ENCODE assay signal across 14 cellular contexts in genomic region chr17:47636273-47637030, GRCh38. TPM values are rescaled to one million over a fixed set of nuclear protein-coding genes. Genes with fewer than 3 reads are reported as not detected.
DNase-seq lines count a peak whose midpoint lies in the region; ATAC-seq and TF ChIP-seq lines count a peak whose summit lies in the region.
"Had no signal": no experiment of that assay in that cellular context is flagged by ENCODE, and none has a peak within 500 bp of the region (broad histone marks: within the 10 kb centered on the region; RNA-seq: fewer than 3 reads in every experiment).

No MANE protein-coding gene starts in this region.

- no peaks in the 10 kb centered on the region for H4K20me1 ChIP-seq in BLaER1

- H3K4me1 Mint-ChIP-seq in activated CD4-positive, alpha-beta T cell treated with anti-CD3 and anti-CD28 coated beads, Interleukin-2, amount 10 ng/mL, durations not matched to agents 24 days and 14 days = peaks cover 7% of the 10 kb centered on the region
- peaks cover 7 to 11% (median 8%) of the 10 kb centered on the region in 3 donors for H3K4me1 Mint-ChIP-seq in T-cell
- peaks cover 20 to 22% of the 10 kb centered on the region in 2 donors for H3K4me1 Mint-ChIP-seq in natural killer cell
- H3K4me1 Mint-ChIP-seq in CD8-positive, alpha-beta memory T cell = peaks cover 5 to 7% (median 6%) of the 10 kb centered on the region in 3 donors

- no peak overlapping the region for H3K27ac Mint-ChIP-seq in activated CD4-positive, alpha-beta T cell treated with anti-CD3 and anti-CD28 coated beads, Interleukin-2, amount 10 ng/mL, durations not matched to agents 24 days and 14 days
- H3K27ac Mint-ChIP-seq in T-cell (peak overlapping the region; percentile 13 to 39), natural killer cell (peak overlapping the region; percentile 65 to 67)
- H3K27ac Mint-ChIP-seq in CD8-positive, alpha-beta memory T cell = peak overlapping the region in 1 of 8 donors; percentile 38

- CTCF ChIA-PET in T-cell (lab: Charles Lee) = no interaction called here
- CTCF ChIA-PET in CD8-positive, alpha-beta memory T cell (lab: Charles Lee) = no interaction called here

- no peaks in the 10 kb centered on the region for H3K27me3 Mint-ChIP-seq in activated CD4-positive, alpha-beta T cell treated with anti-CD3 and anti-CD28 coated beads, Interleukin-2, amount 10 ng/mL, durations not matched to agents 24 days and 14 days
- H3K27me3 Mint-ChIP-seq in T-cell = no peaks in the 10 kb centered on the region
- H3K27me3 Mint-ChIP-seq in natural killer cell (ENCODE audit: low read depth in 2 of 2) = no peaks in the 10 kb centered on the region
- no peaks in the 10 kb centered on the region for H3K27me3 Mint-ChIP-seq in CD8-positive, alpha-beta memory T cell

- peaks cover 10% of the 10 kb centered on the region for H3K36me3 Mint-ChIP-seq in activated CD4-positive, alpha-beta T cell treated with anti-CD3 and anti-CD28 coated beads, Interleukin-2, amount 10 ng/mL, durations not matched to agents 24 days and 14 days (ENCODE audit: low read depth)
- H3K36me3 Mint-ChIP-seq in T-cell (peaks cover 8% of the 10 kb centered on the region), natural killer cell (no peaks in the 10 kb centered on the region)
- H3K36me3 Mint-ChIP-seq in CD8-positive, alpha-beta memory T cell = peaks cover 0 to 21% (median 2%) of the 10 kb centered on the region in 3 donors

- ATAC-seq in T-cell (replicated peaks in 1 of 4) = no peak
- no peak for ATAC-seq in natural killer cell
- ATAC-seq in HG02852 (IDR thresholded peaks at IDR 0.05; ENCODE audit: unreplicated experiment) = no peak
- ATAC-seq: Right ventricle myocardium inferior had no signal

- H3K27me3 ChIP-seq in BLaER1 = no peaks in the 10 kb centered on the region
- no peaks in the 10 kb centered on the region for H3K27me3 ChIP-seq in CD8-positive, alpha-beta memory T cell (ENCODE audit: insufficient read depth, low read length, poor library complexity, severe bottlenecking)

- H3K4me3 Mint-ChIP-seq in activated CD4-positive, alpha-beta T cell treated with anti-CD3 and anti-CD28 coated beads, Interleukin-2, amount 10 ng/mL, durations not matched to agents 24 days and 14 days = peak overlapping the region; percentile 19
- no peak overlapping the region for H3K4me3 Mint-ChIP-seq in T-cell
- no peak overlapping the region for H3K4me3 Mint-ChIP-seq in natural killer cell
- H3K4me3 Mint-ChIP-seq in CD8-positive, alpha-beta memory T cell = no peak overlapping the region

- DNase-seq in activated CD4-positive, alpha-beta T cell treated with anti-CD3 and anti-CD28 coated beads, Interleukin-2, amount 10 ng/mL, durations not matched to agents 24 days and 14 days = no peak
- DNase-seq in activated CD4-positive, alpha-beta T cell treated with anti-CD3 and anti-CD28 coated beads, Interleukin-2, amount 50 U/mL, for 1 hour = no peak
- DNase-seq in T-cell (no peak), natural killer cell (no peak), NCI-H2029 (lab: John Stamatoyannopoulos, UW) (no peak)
- DNase-seq in CD8-positive, alpha-beta memory T cell = no peak
- DNase-seq: DMS79 treated with DMSO at 0.1 percent for 48 hours, KG1, NCI-H1105 treated with DMSO at 0.1 percent for 48 hours, NCI-H1694 had no signal

- no peaks in the 10 kb centered on the region for H3K9me3 ChIP-seq in BLaER1
- H3K9me3 ChIP-seq in CD8-positive, alpha-beta memory T cell (ENCODE audit: low read length) = no peaks in the 10 kb centered on the region

- H3K36me3 ChIP-seq in BLaER1 = peaks cover 24% of the 10 kb centered on the region
- no peaks in the 10 kb centered on the region for H3K36me3 ChIP-seq in CD8-positive, alpha-beta memory T cell (ENCODE audit: insufficient read depth, low read length)

- H3K9me3 Mint-ChIP-seq in activated CD4-positive, alpha-beta T cell treated with anti-CD3 and anti-CD28 coated beads, Interleukin-2, amount 10 ng/mL, durations not matched to agents 24 days and 14 days = no peaks in the 10 kb centered on the region
- no peaks in the 10 kb centered on the region for H3K9me3 Mint-ChIP-seq in T-cell
- no peaks in the 10 kb centered on the region for H3K9me3 Mint-ChIP-seq in natural killer cell
- H3K9me3 Mint-ChIP-seq in CD8-positive, alpha-beta memory T cell = no peaks in the 10 kb centered on the region

- POLR2A ChIA-PET in T-cell (lab: Charles Lee) = no interaction called here
- POLR2A ChIA-PET in CD8-positive, alpha-beta memory T cell (lab: Charles Lee) = no interaction called here

- H3K27ac ChIP-seq in BLaER1 = no peak overlapping the region
- H3K27ac ChIP-seq in CD8-positive, alpha-beta memory T cell (ENCODE audit: low read depth, low read length) = no peak overlapping the region
- H3K27ac ChIP-seq: C4-2B had no signal

- no peak overlapping the region for H3K4me3 ChIP-seq in BLaER1
- no peak overlapping the region for H3K4me3 ChIP-seq in CD8-positive, alpha-beta memory T cell (ENCODE audit: low read length)

- no peak for TF ChIP-seq CTCF in natural killer cell (IDR thresholded peaks at IDR 0.05)

- peaks cover 20% of the 10 kb centered on the region for H3K4me1 ChIP-seq in BLaER1
- H3K4me1 ChIP-seq in CD8-positive, alpha-beta memory T cell (ENCODE audit: insufficient read depth, low read length) = peaks cover 9% of the 10 kb centered on the region

- H3K9ac ChIP-seq in BLaER1 = no peak overlapping the region

- peak overlapping the region; percentile 27; the same call in 1 of the 2 replicates for H3K4me2 ChIP-seq in BLaER1

- intact Hi-C loops in activated CD4-positive, alpha-beta T cell treated with anti-CD3 and anti-CD28 coated beads, Interleukin-2, amount 10 ng/mL, durations not matched to agents 24 days and 14 days (cut with micrococcal nuclease) = no loop called here
- intact Hi-C loops in natural killer cell (cut with micrococcal nuclease) = no loop called here

RNA-seq across cellular contexts. Expression of gene KPNB1, which starts 13.3 kb away (rescaled TPM):
- total RNA-seq in activated CD4-positive, alpha-beta T cell treated with anti-CD3 and anti-CD28 coated beads, Interleukin-2, amount 10 ng/mL, durations not matched to agents 24 days and 14 days = 727 and 736 TPM in 2 replicates
- total RNA-seq in T-cell (100 to 1,000 TPM; 216 to 262 (median 240) TPM), natural killer cell (100 to 1,000 TPM; 236 to 273 (median 259) TPM)
- total RNA-seq in CD8-positive, alpha-beta memory T cell = 100 to 1,000 TPM; 907 to 915 TPM
- 35.9 TPM for polyA plus RNA-seq in CD8-positive, alpha-beta memory T cell

RNA-seq across cellular contexts. Expression of gene TBKBP1, which starts 57.5 kb away (rescaled TPM):
- 9.3 and 10.9 TPM in 2 replicates for total RNA-seq in activated CD4-positive, alpha-beta T cell treated with anti-CD3 and anti-CD28 coated beads, Interleukin-2, amount 10 ng/mL, durations not matched to agents 24 days and 14 days
- total RNA-seq in T-cell = 10 to 100 TPM in 1 of 5 donors, 1 to 10 TPM in 4; 4.5 to 20.5 (median 7.2) TPM
- total RNA-seq in natural killer cell = 10 to 100 TPM; 21.4 to 38.9 (median 37.6) TPM
- total RNA-seq in CD8-positive, alpha-beta memory T cell = 1 to 10 TPM; 6.6 to 6.7 TPM
- 1.8 TPM for polyA plus RNA-seq in CD8-positive, alpha-beta memory T cell
